9 cellular contexts compared by ENCODE assay signal in the genomic region with DNA sequence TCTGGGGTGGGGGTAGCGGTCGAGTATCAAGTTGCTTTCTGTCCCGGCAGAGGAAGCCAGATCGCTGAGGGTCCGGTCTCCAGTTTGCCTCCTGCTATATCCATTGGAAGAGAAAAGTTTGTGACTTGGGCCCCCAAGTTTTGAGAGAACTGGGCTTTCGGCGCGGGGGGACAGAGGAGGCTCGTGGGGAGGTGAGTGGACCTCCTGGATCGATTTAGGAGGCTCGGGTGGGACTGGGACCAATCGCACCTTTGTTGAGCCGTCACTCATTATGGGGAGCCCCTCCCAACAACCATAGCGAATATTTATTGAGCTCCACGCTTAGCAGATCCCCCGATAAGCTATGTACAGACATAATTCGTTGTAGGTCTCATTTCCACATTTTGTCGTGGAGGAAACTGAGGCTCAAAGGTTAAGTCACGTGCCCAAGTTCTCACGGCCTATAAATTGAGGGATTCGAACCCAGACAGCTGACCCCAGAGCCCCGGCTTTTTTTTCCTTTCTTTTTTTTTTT. TPM values are rescaled to one million over a fixed set of nuclear protein-coding genes. Genes with fewer than 3 reads are reported as not detected.
DNase-seq lines count a peak whose midpoint lies in the region; ATAC-seq, FAIRE-seq and TF ChIP-seq lines count a peak whose summit lies in the region.
"Had no signal": no experiment of that assay in that cellular context is flagged by ENCODE, and none has a peak within 500 bp of the region (broad histone marks: within the 10 kb centered on the region; RNA-seq: fewer than 3 reads in every experiment).

No MANE protein-coding gene starts in this region.

- peak overlapping the region; percentile 69 for H3K9ac ChIP-seq in endothelial cell of umbilical vein (replicated peaks; ENCODE audit: extremely low read depth, insufficient read depth, low read length)

- no peak for FAIRE-seq in endothelial cell of umbilical vein (lab: Jason Lieb, UNC)

- peak; percentile 11 for ATAC-seq in GM18868 (IDR thresholded peaks at IDR 0.05; ENCODE audit: unreplicated experiment)

- H3K4me2 ChIP-seq in OCI-LY7 (ENCODE audit: low read length) (peak overlapping the region; percentile 93), endothelial cell of umbilical vein (ENCODE audit: insufficient read depth, low read length) (peak overlapping the region; percentile 89)

- H3K4me1 ChIP-seq in OCI-LY7 (ENCODE audit: insufficient read depth, low read length, poor library complexity, severe bottlenecking), result peaks cover 31% of the 10 kb centered on the region
- H3K4me1 ChIP-seq in endothelial cell of umbilical vein (ENCODE audit: control insufficient read depth, extremely low read depth, insufficient read depth, low read length), result peaks cover 15% of the 10 kb centered on the region
- peaks cover 4% of the 10 kb centered on the region for H3K4me1 ChIP-seq in ovary (ENCODE audit: insufficient read depth)

- CTCF ChIA-PET in OCI-LY7 (lab: Charles Lee; ENCODE audit: unreplicated experiment) (interaction anchor here (0.5 to 1.2 kb wide), 2 partner anchors 10 to 140 kb away, joined by 3 to 7 read pairs; a partner anchor contains a TSS), endothelial cell of umbilical vein (lab: Charles Lee) (interaction anchor here (0.7 to 2.9 kb wide), 3 partner anchors 10 to 150 kb away, joined by 4 to 13 read pairs (median 12); a partner anchor contains a TSS)

- peak overlapping the region; percentile 93 for H3K4me3 ChIP-seq in OCI-LY7 (ENCODE audit: low read depth, low read length, poor library complexity, severe bottlenecking)
- H3K4me3 ChIP-seq in endothelial cell of umbilical vein (replicated peaks in 1 of 3; ENCODE audit: insufficient read depth in 1 of 3, low read depth in 1 of 3, low read length in 3 of 3), result peak overlapping the region; percentile 72 to 94 (median 75)
- peak overlapping the region; percentile 99 for H3K4me3 ChIP-seq in ovary

- H3K79me2 ChIP-seq in OCI-LY7 (ENCODE audit: insufficient read depth, low read depth, low read length), result peaks cover 34% of the 10 kb centered on the region
- peaks cover 29% of the 10 kb centered on the region for H3K79me2 ChIP-seq in endothelial cell of umbilical vein (ENCODE audit: control insufficient read depth, insufficient read depth, low read length)

- 1% methylated on average over 22 of the region's 22 CpGs for WGBS in ovary, 3 donors

- H3K27ac ChIP-seq in OCI-LY7 (ENCODE audit: low read depth, low read length, poor library complexity, severe bottlenecking) (peak overlapping the region; percentile 73), endothelial cell of umbilical vein (ENCODE audit: insufficient read depth, low read depth, low read length) (peak overlapping the region; percentile 61), ovary (peak overlapping the region in 1 of 2 donors; percentile 93)

- H3K9me1 ChIP-seq in endothelial cell of umbilical vein (replicated peaks; ENCODE audit: control insufficient read depth, extremely low read depth, insufficient read depth, low read length), result no peaks in the 10 kb centered on the region

- TF ChIP-seq CTCF in OCI-LY7 (conservative IDR thresholded peaks at IDR 0.05; ENCODE audit: low read length) (no peak), endothelial cell of umbilical vein (IDR thresholded peaks at IDR 0.05; ENCODE audit: extremely low read depth in 1 of 2, insufficient read depth in 1 of 2, low read depth in 1 of 2, low read length in 2 of 2) (no peak), ovary (IDR thresholded peaks at IDR 0.05) (no peak)

- H3K27me3 ChIP-seq in endothelial cell of umbilical vein (ENCODE audit: control insufficient read depth in 2 of 2, insufficient read depth in 2 of 2, low read length in 2 of 2) (no peaks in the 10 kb centered on the region), ovary (no peaks in the 10 kb centered on the region)

- TSS peak; percentile 92 for BruUV-seq in OCI-LY7 (replicated peaks; lab: Mats Ljungman, UMichigan)
- TSS peak; percentile 70 for BruUV-seq in endothelial cell of umbilical vein (replicated peaks; lab: Mats Ljungman, UMichigan)

- TF ChIP-seq POLR2A in endothelial cell of umbilical vein (IDR thresholded peaks at IDR 0.05; ENCODE audit: low read depth, low read length), result no peak
- TF ChIP-seq POLR2A in ovary (IDR thresholded peaks at IDR 0.05), result no peak

- intact Hi-C loops in OCI-LY7 (cut with micrococcal nuclease; ENCODE audit: unreplicated experiment) (loop anchor here (1.0 to 5.0 kb wide), 3 partner anchors 169 to 297 kb away; a partner anchor contains a TSS), endothelial cell of umbilical vein (cut with micrococcal nuclease) (loop anchor here (1.0 to 10.0 kb wide), 4 partner anchors 10 to 292 kb away; a partner anchor contains a TSS), ovary (cut with DNase I) (no loop called here)

- no peaks in the 10 kb centered on the region for H3K9me2 ChIP-seq in OCI-LY7 (ENCODE audit: insufficient read depth, low read length)

- H3K36me3 ChIP-seq in OCI-LY7 (ENCODE audit: insufficient read depth, low read length) (peaks cover 26% of the 10 kb centered on the region), endothelial cell of umbilical vein (ENCODE audit: control insufficient read depth in 2 of 2, extremely low read depth in 1 of 2, insufficient read depth in 2 of 2, low read length in 2 of 2) (peaks cover 0 to 12% of the 10 kb centered on the region in 2 experiments), ovary (peaks cover under 1% of the 10 kb centered on the region)

- H2AFZ ChIP-seq in OCI-LY7 (ENCODE audit: low read length) (peak overlapping the region; percentile 87; the same call in 1 of the 2 replicates), endothelial cell of umbilical vein (ENCODE audit: low read depth, low read length) (peak overlapping the region; percentile 67)

- TF ChIP-seq EP300 in ovary (IDR thresholded peaks at IDR 0.05), result no peak

- DNase-seq in OCI-LY7 (ENCODE audit: low spot score) (peak; percentile 44), endothelial cell of umbilical vein (ENCODE audit: low read depth, low spot score) (no peak), ovary (no peak), NCI-H2029 treated with DMSO at 0.1 percent for 48 hours (lab: John Stamatoyannopoulos, UW) (no peak), iPS-NIHi7 (ENCODE audit: extremely low spot score) (no peak), islet precursor cell (no peak)
- DNase-seq in activated CD4-positive, CD25-positive, alpha-beta regulatory T cell (lab: John Stamatoyannopoulos, UW), result no peak

- no peaks in the 10 kb centered on the region for H3K9me3 ChIP-seq in OCI-LY7 (ENCODE audit: low read length)
- H3K9me3 ChIP-seq in endothelial cell of umbilical vein (replicated peaks; ENCODE audit: control insufficient read depth, insufficient read depth, low read length), result no peaks in the 10 kb centered on the region
- no peaks in the 10 kb centered on the region for H3K9me3 ChIP-seq in ovary

- no peaks in the 10 kb centered on the region for H4K20me1 ChIP-seq in OCI-LY7 (ENCODE audit: insufficient read depth, low read length)
- H4K20me1 ChIP-seq in endothelial cell of umbilical vein (replicated peaks; ENCODE audit: control insufficient read depth, extremely low read depth, insufficient read depth, low read length), result no peaks in the 10 kb centered on the region

- POLR2A ChIA-PET in OCI-LY7 (lab: Charles Lee), result interaction anchor here (0.6 to 2.4 kb wide), 5 partner anchors 9 to 25 kb away, joined by 3 to 24 read pairs (median 3); a partner anchor contains a TSS
- POLR2A ChIA-PET in endothelial cell of umbilical vein (lab: Charles Lee), result interaction anchor here (0.6 to 1.1 kb wide), 4 partner anchors 8 to 629 kb away, joined by 3 to 6 read pairs (median 4); no protein-coding TSS in a partner anchor

- dilution Hi-C loops in endothelial cell of umbilical vein (cut with MboI; ENCODE audit: extremely low pct_ligation_motif_present, low sequenced_read_pairs), result no loop called here

RNA-seq across cellular contexts. Expression of a gene that starts 0.9 kb away (rescaled TPM):
- 103 and 105 TPM in 2 replicates for total RNA-seq in OCI-LY7 (2014; rRNA removed; shearing (Covaris generic))
- total RNA-seq in OCI-LY7 (2022), result 114 and 115 TPM in 2 replicates
- total RNA-seq in endothelial cell of umbilical vein, result 105 and 118 TPM in 2 replicates
- polyA plus RNA-seq in endothelial cell of umbilical vein, result 124 and 146 TPM in 2 replicates
- 72.0 and 99.3 TPM in 2 replicates for polyA plus RNA-seq in endothelial cell of umbilical vein (2011; cell fraction: cytosol; rRNA removed)
- polyA plus RNA-seq in endothelial cell of umbilical vein (2011; cell fraction: nucleus; rRNA removed), result 138 and 160 TPM in 2 replicates
- polyA plus RNA-seq in endothelial cell of umbilical vein (2012), result 129 and 136 TPM in 2 replicates
- 49.7 and 66.9 TPM in 2 replicates for polyA minus RNA-seq in endothelial cell of umbilical vein
- polyA minus RNA-seq in endothelial cell of umbilical vein (2011; cell fraction: cytosol; rRNA and poly(A)+ RNA removed), result 47.1 TPM
- 33.6 and 44.3 TPM in 2 replicates for polyA minus RNA-seq in endothelial cell of umbilical vein (2011; cell fraction: nucleus; rRNA and poly(A)+ RNA removed)
- total RNA-seq in ovary, result 10 to 100 TPM; 40.4 to 67.2 (median 58.4) TPM
- polyA plus RNA-seq in ovary, result 10 to 100 TPM in 1 of 2 donors, 1 to 10 TPM in 1; 9.7 to 59.2 TPM

RNA-seq across cellular contexts. Expression of a gene that starts 1.0 kb away (rescaled TPM):
- 31.0 and 39.8 TPM in 2 replicates for total RNA-seq in OCI-LY7 (2014; rRNA removed; shearing (Covaris generic))
- total RNA-seq in OCI-LY7 (2022), result 35.2 and 40.2 TPM in 2 replicates
- 35.6 and 45.8 TPM in 2 replicates for total RNA-seq in endothelial cell of umbilical vein
- polyA plus RNA-seq in endothelial cell of umbilical vein, result 37.4 and 49.7 TPM in 2 replicates
- 30.4 and 34.0 TPM in 2 replicates for polyA plus RNA-seq in endothelial cell of umbilical vein (2011; cell fraction: cytosol; rRNA removed)
- polyA plus RNA-seq in endothelial cell of umbilical vein (2011; cell fraction: nucleus; rRNA removed), result 27.2 and 27.9 TPM in 2 replicates
- polyA plus RNA-seq in endothelial cell of umbilical vein (2012), result 23.4 and 24.3 TPM in 2 replicates
- polyA minus RNA-seq in endothelial cell of umbilical vein, result 28.2 and 29.3 TPM in 2 replicates
- 7.0 TPM for polyA minus RNA-seq in endothelial cell of umbilical vein (2011; cell fraction: cytosol; rRNA and poly(A)+ RNA removed)
- 11.6 and 18.9 TPM in 2 replicates for polyA minus RNA-seq in endothelial cell of umbilical vein (2011; cell fraction: nucleus; rRNA and poly(A)+ RNA removed)
- total RNA-seq in ovary, result 10 to 100 TPM in 6 of 7 donors, 1 to 10 TPM in 1; 5.4 to 19.0 (median 16.6) TPM
- polyA plus RNA-seq in ovary, result 10 to 100 TPM in 1 of 2 donors, 1 to 10 TPM in 1; 5.7 to 13.1 TPM

RNA-seq across cellular contexts. Expression of a gene that starts 10.2 kb away (rescaled TPM):
- total RNA-seq in OCI-LY7 (2014; rRNA removed; shearing (Covaris generic)), result 28.6 and 29.7 TPM in 2 replicates
- 21.2 and 27.3 TPM in 2 replicates for total RNA-seq in OCI-LY7 (2022)
- 16.6 and 17.5 TPM in 2 replicates for total RNA-seq in endothelial cell of umbilical vein
- 11.9 and 13.4 TPM in 2 replicates for polyA plus RNA-seq in endothelial cell of umbilical vein
- 15.6 and 18.1 TPM in 2 replicates for polyA plus RNA-seq in endothelial cell of umbilical vein (2011; cell fraction: cytosol; rRNA removed)
- 11.0 and 12.6 TPM in 2 replicates for polyA plus RNA-seq in endothelial cell of umbilical vein (2011; cell fraction: nucleus; rRNA removed)
- 12.9 and 13.6 TPM in 2 replicates for polyA plus RNA-seq in endothelial cell of umbilical vein (2012)
- polyA minus RNA-seq in endothelial cell of umbilical vein, result 6.9 and 8.3 TPM in 2 replicates
- 8.1 TPM for polyA minus RNA-seq in endothelial cell of umbilical vein (2011; cell fraction: cytosol; rRNA and poly(A)+ RNA removed)
- polyA minus RNA-seq in endothelial cell of umbilical vein (2011; cell fraction: nucleus; rRNA and poly(A)+ RNA removed), result 2.5 and 2.8 TPM in 2 replicates
- total RNA-seq in ovary, result 10 to 100 TPM; 12.5 to 24.4 (median 14.9) TPM
- polyA plus RNA-seq in ovary, result 10 to 100 TPM in 1 of 2 donors, 1 to 10 TPM in 1; 8.8 to 27.2 TPM

RNA-seq across cellular contexts. Expression of a gene that starts 18.8 kb away (rescaled TPM):
- not detected in 2 replicates for total RNA-seq in OCI-LY7 (2014; rRNA removed; shearing (Covaris generic))
- total RNA-seq in OCI-LY7 (2022) (not detected in 2 replicates), endothelial cell of umbilical vein (not detected in 2 replicates), ovary (not detected)
- polyA plus RNA-seq in endothelial cell of umbilical vein (not detected in 2 replicates), ovary (not detected)
- polyA plus RNA-seq in endothelial cell of umbilical vein (2011; cell fraction: cytosol; rRNA removed), result not detected in 2 replicates
- polyA plus RNA-seq in endothelial cell of umbilical vein (2011; cell fraction: nucleus; rRNA removed), result not detected in 2 replicates
- polyA plus RNA-seq in endothelial cell of umbilical vein (2012), result not detected in 2 replicates
- not detected in 2 replicates for polyA minus RNA-seq in endothelial cell of umbilical vein
- not detected for polyA minus RNA-seq in endothelial cell of umbilical vein (2011; cell fraction: cytosol; rRNA and poly(A)+ RNA removed)
- not detected in 2 replicates for polyA minus RNA-seq in endothelial cell of umbilical vein (2011; cell fraction: nucleus; rRNA and poly(A)+ RNA removed)
- total RNA-seq: activated CD8-positive, alpha-beta memory T cell treated with anti-CD3 and anti-CD28 coated beads for 36 hours had no signal

RNA-seq across cellular contexts. Expression of a gene that starts 22.9 kb away (rescaled TPM):
- 175 and 201 TPM in 2 replicates for total RNA-seq in OCI-LY7 (2014; rRNA removed; shearing (Covaris generic))
- total RNA-seq in OCI-LY7 (2022) (295 and 304 TPM in 2 replicates), endothelial cell of umbilical vein (1.2 and 1.3 TPM in 2 replicates), ovary (1 to 10 TPM in 4 of 7 donors, under 1 TPM in 2, not detected in 1; 0.46 to 3.6 (median 2.1) TPM)
- polyA plus RNA-seq in endothelial cell of umbilical vein (0.52 and 0.65 TPM in 2 replicates), ovary (1 to 10 TPM in 1 of 2 donors, under 1 TPM in 1; 0.35 to 1.1 TPM)
- 0.21 and 0.49 TPM in 2 replicates for polyA plus RNA-seq in endothelial cell of umbilical vein (2011; cell fraction: cytosol; rRNA removed)
- 1.4 and 1.7 TPM in 2 replicates for polyA plus RNA-seq in endothelial cell of umbilical vein (2011; cell fraction: nucleus; rRNA removed)
- polyA plus RNA-seq in endothelial cell of umbilical vein (2012), result 0.48 and 0.86 TPM in 2 replicates
- not detected in 2 replicates for polyA minus RNA-seq in endothelial cell of umbilical vein
- polyA minus RNA-seq in endothelial cell of umbilical vein (2011; cell fraction: cytosol; rRNA and poly(A)+ RNA removed), result not detected
- polyA minus RNA-seq in endothelial cell of umbilical vein (2011; cell fraction: nucleus; rRNA and poly(A)+ RNA removed), result 1.8 TPM in 1 of 2 replicates, not detected in the other

Comparison
In these comparisons a context has a peak if more than half of its experiments do, and no peak if none do; other contexts are left out.
1. intact Hi-C loops: an anchor here in OCI-LY7 (1.0 to 5.0 kb wide) and endothelial cell of umbilical vein (1.0 to 10.0 kb wide); none called in ovary.